13 cellular contexts compared by ENCODE assay signal in genomic region chr17:80348551-80349436, GRCh38.
DNase-seq lines count a peak whose midpoint lies in the region; ATAC-seq, FAIRE-seq and TF ChIP-seq lines count a peak whose summit lies in the region.
"Had no signal": no experiment of that assay in that cellular context is flagged by ENCODE, and none has a peak within 500 bp of the region (broad histone marks: within the 10 kb centered on the region; RNA-seq: fewer than 3 reads in every experiment).

No MANE protein-coding gene starts in this region.

- no peaks in the 10 kb centered on the region for H3K9me3 ChIP-seq in T-helper 17 cell (ENCODE audit: control insufficient read depth, low read length, poor library complexity, severe bottlenecking)
- H3K9me3 ChIP-seq in small intestine (ENCODE audit: control insufficient read depth, low read depth), result no peaks in the 10 kb centered on the region
- H3K9me3 ChIP-seq: heart left ventricle had no signal

- no peak for FAIRE-seq in small intestine (lab: Jason Lieb, UNC)

- peaks cover 11% of the 10 kb centered on the region for H3K4me1 Mint-ChIP-seq in T-helper 17 cell
- no peaks in the 10 kb centered on the region for H3K4me1 Mint-ChIP-seq in type B pancreatic cell (ENCODE audit: unreplicated experiment)
- H3K4me1 Mint-ChIP-seq in glutamatergic neuron (ENCODE audit: low read depth, unreplicated experiment), result peaks cover 14% of the 10 kb centered on the region

- H3K36me3 Mint-ChIP-seq in T-helper 17 cell (ENCODE audit: low read depth), result peaks cover 18% of the 10 kb centered on the region
- peaks cover 32% of the 10 kb centered on the region for H3K36me3 Mint-ChIP-seq in type B pancreatic cell
- peaks cover 33% of the 10 kb centered on the region for H3K36me3 Mint-ChIP-seq in glutamatergic neuron (ENCODE audit: unreplicated experiment)

- H3K4me3 Mint-ChIP-seq in T-helper 17 cell, result no peak overlapping the region
- no peak overlapping the region for H3K4me3 Mint-ChIP-seq in type B pancreatic cell
- H3K4me3 Mint-ChIP-seq in glutamatergic neuron (ENCODE audit: unreplicated experiment), result no peak overlapping the region

- H3K27me3 ChIP-seq in small intestine (ENCODE audit: control insufficient read depth in 2 of 2, insufficient read depth in 2 of 2, low read length in 2 of 2), result no peaks in the 10 kb centered on the region
- H3K27me3 ChIP-seq: heart left ventricle had no signal

- no peak for ATAC-seq in T-helper 17 cell

- H3K27ac Mint-ChIP-seq in T-helper 17 cell (peak overlapping the region; percentile 49), type B pancreatic cell (peak overlapping the region; percentile 16), glutamatergic neuron (ENCODE audit: unreplicated experiment) (no peak overlapping the region)

- DNase-seq in activated effector memory CD4-positive, alpha-beta T cell treated with anti-CD3 and anti-CD28 coated beads, Interleukin-2, amount 50 U/mL, for 16 hours, result peak; percentile 50
- no peak for DNase-seq in activated effector memory CD4-positive, alpha-beta T cell treated with Interleukin-2 at 50 U/mL for 16 hours
- no peak for DNase-seq in T-helper 17 cell
- peak; percentile 38 for DNase-seq in hepatic stellate cell (ENCODE audit: low spot score)
- no peak for DNase-seq in type B pancreatic cell (ENCODE audit: extremely low spot score, unreplicated experiment)
- DNase-seq in NCI-H345 (lab: John Stamatoyannopoulos, UW), result no peak
- DNase-seq in glutamatergic neuron, result no peak
- DNase-seq in small intestine, result no peak
- DNase-seq: activated CD8-positive, alpha-beta memory T cell treated with anti-CD3 and anti-CD28 coated beads for 24 hours; AML-193; effector memory CD4-positive, alpha-beta T cell; NCI-H2081 had no signal

- no peak for TF ChIP-seq CTCF in type B pancreatic cell (conservative IDR thresholded peaks at IDR 0.05)
- TF ChIP-seq CTCF in glutamatergic neuron (IDR thresholded peaks at IDR 0.05; ENCODE audit: partially characterized antibody, unreplicated experiment), result no peak

- WGBS in small intestine, 3 donors, result 91 to 93% (median 92%) methylated on average over 27 to 28 of the region's 29 CpGs

- H3K4me3 ChIP-seq in small intestine (ENCODE audit: low read depth in 1 of 2, low read length in 2 of 2), result no peak overlapping the region
- H3K4me3 ChIP-seq: heart left ventricle had no signal

- H3K27ac ChIP-seq in small intestine (ENCODE audit: low read depth in 1 of 2, low read length in 1 of 2), result no peak overlapping the region
- H3K27ac ChIP-seq: heart left ventricle had no signal

- no peaks in the 10 kb centered on the region for H3K27me3 Mint-ChIP-seq in T-helper 17 cell
- no peaks in the 10 kb centered on the region for H3K27me3 Mint-ChIP-seq in type B pancreatic cell
- peaks cover 9% of the 10 kb centered on the region for H3K27me3 Mint-ChIP-seq in glutamatergic neuron (ENCODE audit: unreplicated experiment)

- H3K36me3 ChIP-seq in small intestine (ENCODE audit: control insufficient read depth in 2 of 2, insufficient read depth in 2 of 2, low read length in 2 of 2), result peaks cover 46 to 50% of the 10 kb centered on the region in 2 donors

- H3K4me1 ChIP-seq in small intestine (ENCODE audit: control insufficient read depth in 2 of 2, insufficient read depth in 1 of 2, low read depth in 1 of 2, low read length in 1 of 2), result no peaks in the 10 kb centered on the region
- H3K4me1 ChIP-seq: heart left ventricle had no signal

- H3K9me3 Mint-ChIP-seq in type B pancreatic cell (no peaks in the 10 kb centered on the region), glutamatergic neuron (ENCODE audit: unreplicated experiment) (peaks cover 3% of the 10 kb centered on the region)

Comparison
In these comparisons a context has a peak if more than half of its experiments do, and no peak if none do; other contexts are left out.
1. DNase-seq: peak in activated effector memory CD4-positive, alpha-beta T cell treated with anti-CD3 and anti-CD28 coated beads, Interleukin-2, amount 50 U/mL, for 16 hours (single experiment) and hepatic stellate cell (single experiment); none in activated effector memory CD4-positive, alpha-beta T cell treated with Interleukin-2 at 50 U/mL for 16 hours (single experiment), T-helper 17 cell (0 of 3), type B pancreatic cell (single experiment), NCI-H345 (single experiment), glutamatergic neuron (single experiment) and small intestine (single experiment).